Comparison of ENCODE assay signal across 8 cellular contexts in genomic region chr1:210250998-210251679, GRCh38. TPM values are rescaled to one million over a fixed set of nuclear protein-coding genes. Genes with fewer than 3 reads are reported as not detected.
DNase-seq lines count a peak whose midpoint lies in the region; ATAC-seq and TF ChIP-seq lines count a peak whose summit lies in the region.

No MANE protein-coding gene starts in this region.

- H3K4me1 ChIP-seq in A673 (ENCODE audit: insufficient read depth, low read length, poor library complexity, severe bottlenecking) (peaks cover 42% of the 10 kb centered on the region), left ventricle myocardium inferior (peaks cover 27% of the 10 kb centered on the region)

- DNase-seq in A673 (ENCODE audit: low spot score) = peak; percentile 91
- peak; percentile 93 for DNase-seq in NCI-H2196 (lab: John Stamatoyannopoulos, UW; ENCODE audit: unreplicated experiment)
- DNase-seq in activated naive CD8-positive, alpha-beta T cell treated with anti-CD3 and anti-CD28 coated beads, Interleukin-2, amount 10 ng/mL, durations not matched to agents 7 days and 5 days = no peak
- peak; percentile 40 for DNase-seq in left ventricle myocardium inferior
- peak; percentile 32 for DNase-seq in progenitor cell of endocrine pancreas (ENCODE audit: low spot score, unreplicated experiment)

- H3K9me3 ChIP-seq in A673 (ENCODE audit: low read depth, low read length, poor library complexity, severe bottlenecking) = no peaks in the 10 kb centered on the region
- H3K9me3 ChIP-seq in left ventricle myocardium inferior (replicated peaks) = no peaks in the 10 kb centered on the region

- H3K27me3 ChIP-seq in A673 (replicated peaks; ENCODE audit: insufficient read depth, low read depth, low read length, poor library complexity) (no peaks in the 10 kb centered on the region), left ventricle myocardium inferior (ENCODE audit: low read depth) (peaks cover 36% of the 10 kb centered on the region)

- POLR2A ChIA-PET in A673 (lab: Charles Lee; ENCODE audit: low non-redundant PET) = no interaction called here
- POLR2A ChIA-PET in activated naive CD8-positive, alpha-beta T cell treated with anti-CD3 and anti-CD28 coated beads, Interleukin-2, amount 10 ng/mL, durations not matched to agents 7 days and 5 days (lab: Charles Lee) = no interaction called here

- BruUV-seq in A673 (replicated peaks; lab: Mats Ljungman, UMichigan) = no TSS peak

- peak overlapping the region; percentile 42 for H3K4me3 ChIP-seq in A673 (ENCODE audit: low read depth, low read length, poor library complexity, severe bottlenecking)
- H3K4me3 ChIP-seq in left ventricle myocardium inferior = peak overlapping the region; percentile 70

- no peak overlapping the region for H3K4me3 Mint-ChIP-seq in activated naive CD8-positive, alpha-beta T cell treated with anti-CD3 and anti-CD28 coated beads, Interleukin-2, amount 10 ng/mL, durations not matched to agents 7 days and 5 days
- peak overlapping the region; percentile 68 for H3K4me3 Mint-ChIP-seq in progenitor cell of endocrine pancreas (ENCODE audit: low read depth)

- peak; percentile 46 for ATAC-seq in GM18868 (IDR thresholded peaks at IDR 0.05; ENCODE audit: unreplicated experiment)
- peak; percentile 4 for ATAC-seq in activated naive CD8-positive, alpha-beta T cell treated with anti-CD3 and anti-CD28 coated beads, Interleukin-2, amount 10 ng/mL, durations not matched to agents 7 days and 5 days (ENCODE audit: low read depth)
- no peak for ATAC-seq in HG02852 (IDR thresholded peaks at IDR 0.05; ENCODE audit: unreplicated experiment)
- ATAC-seq in HG03521 (IDR thresholded peaks at IDR 0.05; ENCODE audit: unreplicated experiment) = no peak

- no peak overlapping the region for H3K27ac Mint-ChIP-seq in activated naive CD8-positive, alpha-beta T cell treated with anti-CD3 and anti-CD28 coated beads, Interleukin-2, amount 10 ng/mL, durations not matched to agents 7 days and 5 days
- no peak overlapping the region for H3K27ac Mint-ChIP-seq in progenitor cell of endocrine pancreas

- H3K9me3 Mint-ChIP-seq in activated naive CD8-positive, alpha-beta T cell treated with anti-CD3 and anti-CD28 coated beads, Interleukin-2, amount 10 ng/mL, durations not matched to agents 7 days and 5 days = no peaks in the 10 kb centered on the region
- H3K9me3 Mint-ChIP-seq in progenitor cell of endocrine pancreas (ENCODE audit: low read depth) = no peaks in the 10 kb centered on the region

- H3K27me3 Mint-ChIP-seq in activated naive CD8-positive, alpha-beta T cell treated with anti-CD3 and anti-CD28 coated beads, Interleukin-2, amount 10 ng/mL, durations not matched to agents 7 days and 5 days = peaks cover 78% of the 10 kb centered on the region
- H3K27me3 Mint-ChIP-seq in progenitor cell of endocrine pancreas = peaks cover 66% of the 10 kb centered on the region

- H3K36me3 ChIP-seq in A673 (ENCODE audit: insufficient read depth, low read length, poor library complexity, severe bottlenecking) (no peaks in the 10 kb centered on the region), left ventricle myocardium inferior (no peaks in the 10 kb centered on the region)

- H3K27ac ChIP-seq in A673 (ENCODE audit: low read depth, low read length, poor library complexity, severe bottlenecking) (peak overlapping the region; percentile 51), left ventricle myocardium inferior (replicated peaks) (peak overlapping the region; percentile 58)

- CTCF ChIA-PET in A673 (lab: Charles Lee) = interaction anchor here (0.5 to 1.0 kb wide), 4 partner anchors 14 to 391 kb away, joined by 4 to 14 read pairs (median 7); no protein-coding TSS in a partner anchor

- no peaks in the 10 kb centered on the region for H3K36me3 Mint-ChIP-seq in activated naive CD8-positive, alpha-beta T cell treated with anti-CD3 and anti-CD28 coated beads, Interleukin-2, amount 10 ng/mL, durations not matched to agents 7 days and 5 days
- no peaks in the 10 kb centered on the region for H3K36me3 Mint-ChIP-seq in progenitor cell of endocrine pancreas (ENCODE audit: insufficient read depth)

- H3K4me1 Mint-ChIP-seq in activated naive CD8-positive, alpha-beta T cell treated with anti-CD3 and anti-CD28 coated beads, Interleukin-2, amount 10 ng/mL, durations not matched to agents 7 days and 5 days = peaks cover 4% of the 10 kb centered on the region
- H3K4me1 Mint-ChIP-seq in progenitor cell of endocrine pancreas (ENCODE audit: low read depth) = peaks cover 21% of the 10 kb centered on the region

- intact Hi-C loops in A673 (cut with micrococcal nuclease; ENCODE audit: unreplicated experiment) (loop anchor here (5.0 kb wide), 1 partner anchor 41 kb away; no protein-coding TSS in a partner anchor), left ventricle myocardium inferior (cut with micrococcal nuclease) (no loop called here)

- TF ChIP-seq CTCF in A673 (conservative IDR thresholded peaks at IDR 0.05; ENCODE audit: low read depth, low read length) (no peak), left ventricle myocardium inferior (IDR thresholded peaks at IDR 0.05; ENCODE audit: borderline replicate concordance) (no peak), progenitor cell of endocrine pancreas (IDR thresholded peaks at IDR 0.05; ENCODE audit: unreplicated experiment) (peak; percentile 9)

RNA-seq across cellular contexts. Expression of gene SERTAD4, which starts 18.5 kb away (rescaled TPM):
- total RNA-seq in A673 (2021) (8.0 and 12.2 TPM in 2 replicates), left ventricle myocardium inferior (4.6 TPM), progenitor cell of endocrine pancreas (1.1 and 1.8 TPM in 2 replicates)
- total RNA-seq in activated naive CD8-positive, alpha-beta T cell treated with anti-CD3 and anti-CD28 coated beads, Interleukin-2, amount 10 ng/mL, durations not matched to agents 7 days and 5 days = not detected

Comparison
In these comparisons a context has a peak if more than half of its experiments do, and no peak if none do; other contexts are left out.
1. ATAC-seq: peak in GM18868 (single experiment) and activated naive CD8-positive, alpha-beta T cell treated with anti-CD3 and anti-CD28 coated beads, Interleukin-2, amount 10 ng/mL, durations not matched to agents 7 days and 5 days (single experiment); none in HG02852 (single experiment) and HG03521 (single experiment).